1 cellular context compared by ENCODE assay signal in genomic region chr19:19515764-19516519, GRCh38.
A peak's percentile ranks its signal among the peaks of the same experiment; 100 is the strongest.
TF ChIP-seq lines count a peak whose summit lies in the region.

TSS of gene NDUFA13 (plus strand) at chr19:19516225. CDS start at chr19:19516239, 14 bp downstream.

TF ChIP-seq in HepG2, 621 proteins besides CTCF, POLR2A, EP300 and RAD21 (continued from another document and continues in another):
- no peak for TF ChIP-seq MAZ (IDR thresholded peaks at IDR 0.05; ENCODE audit: borderline replicate concordance, low read depth, low read length)
- TF ChIP-seq MAZ (CRISPR knock-in tag; IDR thresholded peaks at IDR 0.05; ENCODE audit: low read depth) = peak; percentile 71
- peak; percentile 79; the same call in 1 of the 2 replicates for TF ChIP-seq ZNF678 (CRISPR knock-in tag; IDR thresholded peaks at IDR 0.05)
- TF ChIP-seq ZBTB37 (CRISPR knock-in tag; IDR thresholded peaks at IDR 0.05) = no peak
- peak; percentile 56; the same call in 1 of the 2 replicates for TF ChIP-seq ZNF607 (CRISPR knock-in tag; IDR thresholded peaks at IDR 0.05; ENCODE audit: borderline replicate concordance)
- TF ChIP-seq ZFP91 (CRISPR knock-in tag; IDR thresholded peaks at IDR 0.05; ENCODE audit: borderline replicate concordance) = peak; percentile 82
- TF ChIP-seq FOXK2 (IDR thresholded peaks at IDR 0.05) = no peak
- TF ChIP-seq ZXDC (CRISPR knock-in tag; IDR thresholded peaks at IDR 0.05) = 0 out of 2 replicates have a peak, but pooled peaks have one; percentile 19
- TF ChIP-seq MAFK (conservative IDR thresholded peaks at IDR 0.05 in 1 of 2, IDR thresholded peaks at IDR 0.05 in 1 of 2; ENCODE audit: low read length in 2 of 2) = no peak
- TF ChIP-seq PHF21A (CRISPR knock-in tag; IDR thresholded peaks at IDR 0.05) = peak; percentile 37; the same call in 1 of the 2 replicates
- TF ChIP-seq HINFP (CRISPR knock-in tag; IDR thresholded peaks at IDR 0.05; ENCODE audit: low read depth) = peak; percentile 98
- peak; percentile 80 for TF ChIP-seq ZNF333 (CRISPR knock-in tag; IDR thresholded peaks at IDR 0.05; ENCODE audit: borderline replicate concordance)
- peak; percentile 18 for TF ChIP-seq ZNF781 (CRISPR knock-in tag; IDR thresholded peaks at IDR 0.05; ENCODE audit: borderline replicate concordance, not compliant biosample characterization)
- peak; percentile 54; the same call in 1 of the 2 replicates for TF ChIP-seq GATAD2A (CRISPR knock-in tag; IDR thresholded peaks at IDR 0.05)
- peak; percentile 86; the same call in 1 of the 2 replicates for TF ChIP-seq ZNF563 (CRISPR knock-in tag; IDR thresholded peaks at IDR 0.05)
- no peak; the same call in 1 of the 2 replicates for TF ChIP-seq CCDC6 (CRISPR knock-in tag; IDR thresholded peaks at IDR 0.05)
- no peak for TF ChIP-seq HMGA1 (CRISPR knock-in tag; conservative IDR thresholded peaks at IDR 0.05)
- TF ChIP-seq ZFP36 (IDR thresholded peaks at IDR 0.05; ENCODE audit: borderline replicate concordance, low read depth, low read length, partially characterized antibody) = no peak
- no peak for TF ChIP-seq SNAI1 (CRISPR knock-in tag; IDR thresholded peaks at IDR 0.05; ENCODE audit: borderline replicate concordance)
- TF ChIP-seq DRAP1 (CRISPR knock-in tag; IDR thresholded peaks at IDR 0.05) = peak; percentile 92
- peak; percentile 83 for TF ChIP-seq ZNF605 (CRISPR knock-in tag; IDR thresholded peaks at IDR 0.05)
- TF ChIP-seq HIC2 (CRISPR knock-in tag; IDR thresholded peaks at IDR 0.05; ENCODE audit: low read depth) = 0 out of 2 replicates have a peak, but pooled peaks have one; percentile 15
- peak; percentile 69 for TF ChIP-seq HDAC2 (CRISPR knock-in tag; IDR thresholded peaks at IDR 0.05)
- TF ChIP-seq TRIM22 (IDR thresholded peaks at IDR 0.05) = no peak
- TF ChIP-seq TSC22D2 (CRISPR knock-in tag; IDR thresholded peaks at IDR 0.05; ENCODE audit: borderline replicate concordance) = 0 out of 2 replicates have a peak, but pooled peaks have one; percentile 57
- peak; percentile 81 for TF ChIP-seq MAX (IDR thresholded peaks at IDR 0.05)
- TF ChIP-seq CSRNP1 (CRISPR knock-in tag; IDR thresholded peaks at IDR 0.05) = no peak
- TF ChIP-seq MED13 (CRISPR knock-in tag; IDR thresholded peaks at IDR 0.05) = peak; percentile 72; the same call in 1 of the 2 replicates
- no peak; the same call in 1 of the 2 replicates for TF ChIP-seq NR0B2 (CRISPR knock-in tag; IDR thresholded peaks at IDR 0.05)
- TF ChIP-seq ZNF142 (CRISPR knock-in tag; IDR thresholded peaks at IDR 0.05) = peak; percentile 71; the same call in 1 of the 2 replicates
- no peak for TF ChIP-seq CBX1 (IDR thresholded peaks at IDR 0.05; ENCODE audit: low read depth)
- TF ChIP-seq SMARCE1 (IDR thresholded peaks at IDR 0.05; ENCODE audit: borderline replicate concordance) = no peak
- TF ChIP-seq ZNF446 (CRISPR knock-in tag; IDR thresholded peaks at IDR 0.05) = no peak
- 0 out of 2 replicates have a peak, but pooled peaks have one; percentile 58 for TF ChIP-seq ZNF746 (CRISPR knock-in tag; IDR thresholded peaks at IDR 0.05)
- TF ChIP-seq ZNF350 (CRISPR knock-in tag; IDR thresholded peaks at IDR 0.05; ENCODE audit: borderline replicate concordance, low read depth) = no peak; the same call in 1 of the 2 replicates
